In genomic region chr18:70382992-70383717, GRCh38 we compare ENCODE assay signal across 1 cellular context.
TF ChIP-seq lines count a peak whose summit lies in the region.

No MANE protein-coding gene starts in this region.

TF ChIP-seq in HCT116, 20 proteins besides CTCF, POLR2A, EP300 and RAD21 (continued from another document):
- no peak for TF ChIP-seq MAX (IDR thresholded peaks at IDR 0.05)
